In the genomic region with DNA sequence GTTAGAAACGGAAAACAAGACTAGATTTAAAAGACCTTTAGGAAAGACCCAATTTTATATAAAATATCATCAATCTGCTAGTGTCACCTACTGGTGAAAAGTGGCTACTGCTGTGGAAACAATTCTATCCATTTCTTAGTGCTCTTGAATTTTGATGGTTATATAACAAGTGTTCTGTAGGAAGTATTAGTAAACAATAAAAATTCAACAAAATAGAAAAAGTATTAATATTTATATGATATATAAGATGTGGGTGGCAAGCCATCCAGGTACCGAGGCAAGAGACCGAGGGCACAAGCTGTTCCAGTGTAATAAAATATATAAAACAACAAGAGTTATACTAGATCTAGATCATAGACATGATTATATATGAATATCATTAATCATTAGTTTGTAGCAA, we compare ENCODE assay signal across 8 cellular contexts. TPM values are rescaled to one million over a fixed set of nuclear protein-coding genes. Genes with fewer than 3 reads are reported as not detected.
DNase-seq lines count a peak whose midpoint lies in the region; ATAC-seq and TF ChIP-seq lines count a peak whose summit lies in the region.

No MANE protein-coding gene starts in this region.

- H3K4me3 ChIP-seq in body of pancreas = no peak overlapping the region

- intact Hi-C loops in body of pancreas (cut with DNase I) = no loop called here

- no peak for TF ChIP-seq POLR2A in body of pancreas (IDR thresholded peaks at IDR 0.05)

- no peak overlapping the region for H3K27ac ChIP-seq in body of pancreas

- TF ChIP-seq CTCF in body of pancreas (IDR thresholded peaks at IDR 0.05) = peak; percentile 54 to 97 (median 87)

- H3K4me1 ChIP-seq in body of pancreas = peaks cover 22% of the 10 kb centered on the region

- H3K27me3 ChIP-seq in body of pancreas = no peaks in the 10 kb centered on the region

- no peaks in the 10 kb centered on the region for H3K36me3 ChIP-seq in body of pancreas (replicated peaks in 1 of 2; ENCODE audit: insufficient read depth in 1 of 2, low read depth in 2 of 2)

- ATAC-seq in body of pancreas (peak; percentile 90), HG03196 (IDR thresholded peaks at IDR 0.05; ENCODE audit: unreplicated experiment) (no peak)

- no peaks in the 10 kb centered on the region for H3K9me3 ChIP-seq in body of pancreas

- WGBS in body of pancreas, 2 donors = 12 to 16% methylated on average over 3 of the region's 3 CpGs

- DNase-seq in DMS153 treated with DMSO at 0.1 percent for 48 hours (lab: John Stamatoyannopoulos, UW; ENCODE audit: unreplicated experiment) (peak; percentile 62), HCEC 1CT (peak; percentile 44), NCI-H748 (lab: John Stamatoyannopoulos, UW; ENCODE audit: unreplicated experiment) (peak; percentile 44), body of pancreas (peak; percentile 42 to 71 (median 50)), iris pigment epithelial cell (ENCODE audit: low read depth) (peak; percentile 67), superior temporal gyrus (ENCODE audit: extremely low spot score) (peak; percentile 93), iPS-NIHi7 (ENCODE audit: extremely low spot score) (no peak)

RNA-seq across cellular contexts. Expression of a gene that starts 6.2 kb away (rescaled TPM):
- 10 to 100 TPM; 14.8 to 15.3 TPM for total RNA-seq in body of pancreas
